In the genomic region with DNA sequence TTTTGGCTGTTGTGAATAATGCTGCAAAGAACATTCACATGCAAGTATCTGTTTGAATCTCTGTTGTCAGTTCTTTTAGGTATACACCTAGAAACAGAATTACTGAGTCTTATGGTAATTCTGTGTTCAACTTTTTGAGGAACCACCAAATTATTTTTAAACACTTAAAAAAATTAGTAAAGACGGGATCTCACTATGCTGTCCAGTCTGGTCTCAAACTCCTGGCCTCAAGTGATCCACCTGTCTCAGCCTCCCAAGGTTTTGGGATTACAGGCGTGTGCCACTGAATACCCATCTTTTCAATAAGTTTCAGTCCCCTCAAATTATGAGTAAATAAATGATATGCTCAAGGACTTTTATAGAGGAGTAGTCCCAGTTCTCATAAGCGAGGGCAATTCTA, we compare ENCODE assay signal across 2 cellular contexts.
A peak's percentile ranks its signal among the peaks of the same experiment; 100 is the strongest.
TF ChIP-seq lines count a peak whose summit lies in the region.

No MANE protein-coding gene starts in this region.

TF ChIP-seq in K562, 482 proteins besides CTCF, POLR2A, EP300 and RAD21:
- peak; percentile 91 for TF ChIP-seq ZNF121 (CRISPR knock-in tag; conservative IDR thresholded peaks at IDR 0.05)
- TF ChIP-seq FOXA3 (CRISPR knock-in tag; conservative IDR thresholded peaks at IDR 0.05 in 1 of 2, IDR thresholded peaks at IDR 0.05 in 1 of 2) = no peak
- TF ChIP-seq RBM25 (IDR thresholded peaks at IDR 0.05; ENCODE audit: low read depth, low read length, severe bottlenecking) = peak; percentile 29

TF ChIP-seq in H1, 55 proteins besides CTCF, POLR2A, EP300 and RAD21:
- TF ChIP-seq KDM1A (IDR thresholded peaks at IDR 0.05; ENCODE audit: borderline replicate concordance, low read length) (0 out of 2 replicates have a peak, but pooled peaks have one; percentile 43), POLR2AphosphoS5 (IDR thresholded peaks at IDR 0.05; ENCODE audit: low read depth, low read length) (no peak)
